Comparison of ENCODE assay signal across 32 cellular contexts in genomic region chr1:165533254-165533653, GRCh38. TPM values are rescaled to one million over a fixed set of nuclear protein-coding genes. Genes with fewer than 3 reads are reported as not detected.
"Had no signal": no experiment of that assay in that cellular context is flagged by ENCODE, and none has a peak within 500 bp of the region (broad histone marks: within the 10 kb centered on the region; RNA-seq: fewer than 3 reads in every experiment).

No MANE protein-coding gene starts in this region.

- H3K9ac ChIP-seq: neural progenitor cell, parathyroid adenoma had no signal

- H3K27ac ChIP-seq: neural progenitor cell, ovary, parathyroid adenoma, psoas muscle, right lobe of liver, skin epidermis, spleen, suprapubic skin, testis, tibial artery, transverse colon, upper lobe of right lung, uterus had no signal

- H3K4me3 ChIP-seq: neural progenitor cell, ovary, psoas muscle, right lobe of liver, skin epidermis, smooth muscle cell, spleen, suprapubic skin, testis, tibial artery, transverse colon, upper lobe of right lung, uterus had no signal

- H3K36me3 ChIP-seq: neural progenitor cell, ovary, right lobe of liver, spleen, suprapubic skin, tibial artery, transverse colon, upper lobe of right lung, uterus had no signal

- H3K4me1 ChIP-seq: neural progenitor cell, parathyroid adenoma, spleen, suprapubic skin, testis, transverse colon, upper lobe of right lung, uterus had no signal

- H3K4me2 ChIP-seq: neural progenitor cell, smooth muscle cell had no signal

- ATAC-seq: natural killer cell; stimulated activated memory B cell treated with anti-CD40 and anti-IgM and Interleukin-4, amounts not matched to agents 10 μg/mL and 1 μg/mL and 100 μg/mL, for 72 hours; stimulated activated naive CD8-positive, alpha-beta T cell treated with anti-CD3 and anti-CD28 coated beads, Interleukin-15, amount 100 ng/mL, for 72 hours; stimulated activated naive CD8-positive, alpha-beta T cell treated with anti-CD3 and anti-CD28 coated beads, Interleukin-15, Interleukin-2, amounts not matched to agents 100 U/mL and 50 U/mL, for 24 hours; upper lobe of right lung had no signal

- H2AFZ ChIP-seq: neural progenitor cell, parathyroid adenoma had no signal

- H3K27me3 ChIP-seq: neural progenitor cell, ovary, right lobe of liver, suprapubic skin, testis, tibial artery, transverse colon, upper lobe of right lung, uterus had no signal

- H3K79me2 ChIP-seq: parathyroid adenoma had no signal

- DNase-seq: natural killer cell; occipital lobe; ovary; posterior cingulate gyrus; psoas muscle; right cardiac atrium; right lobe of liver; spleen; stimulated activated CD4-positive, alpha-beta T cell treated with anti-CD3 and anti-CD28 coated beads, Interleukin-12 subunit alpha, Interleukin-12 subunit beta, amount 100 ng/mL, for 4 hours; stimulated activated CD4-positive, alpha-beta T cell treated with anti-CD3 and anti-CD28 coated beads, Interleukin-1b, Interleukin-23, amount 100 ng/mL, for 48 hours; stimulated activated CD4-positive, alpha-beta T cell treated with anti-CD3 and anti-CD28 coated beads, Interleukin-4, amount 100 ng/mL, for 1 hour; stimulated activated CD4-positive, alpha-beta T cell treated with anti-CD3 and anti-CD28 coated beads, Interleukin-4, amount 100 ng/mL, for 4 hours; stimulated activated CD8-positive, alpha-beta memory T cell treated with anti-CD3 and anti-CD28 coated beads, Interleukin-4, amount 100 ng/mL, for 48 hours; stimulated activated naive CD4-positive, alpha-beta T cell; stimulated activated naive CD8-positive, alpha-beta T cell treated with anti-CD3 and anti-CD28 coated beads, Interleukin-15, amount 100 ng/mL, for 72 hours; stimulated activated naive CD8-positive, alpha-beta T cell treated with anti-CD3 and anti-CD28 coated beads, Interleukin-15, Interleukin-2, amounts not matched to agents 100 U/mL and 50 U/mL, for 24 hours; substantia nigra; testis; tibial artery; transverse colon; upper lobe of right lung; uterus had no signal

- H3K9me3 ChIP-seq: ovary, psoas muscle, right lobe of liver, spleen, suprapubic skin, testis, tibial artery, transverse colon, upper lobe of right lung, uterus had no signal

RNA-seq across cellular contexts. Expression of gene LRRC52, which starts 10.5 kb away (rescaled TPM):
- total RNA-seq: natural killer cell, occipital lobe, osteoblast, ovary, progenitor cell of endocrine pancreas, psoas muscle, renal cortical epithelial cell, right cardiac atrium, right lobe of liver, smooth muscle cell, spleen, suprapubic skin, transverse colon, urinary bladder, uterus had no signal
